In genomic region chr16:28298511-28298878, GRCh38 we compare ENCODE assay signal across 17 cellular contexts. TPM values are rescaled to one million over a fixed set of nuclear protein-coding genes. Genes with fewer than 3 reads are reported as not detected.
DNase-seq lines count a peak whose midpoint lies in the region; ATAC-seq and TF ChIP-seq lines count a peak whose summit lies in the region.
"Had no signal": no experiment of that assay in that cellular context is flagged by ENCODE, and none has a peak within 500 bp of the region (broad histone marks: within the 10 kb centered on the region; RNA-seq: fewer than 3 reads in every experiment).

No MANE protein-coding gene starts in this region.

- H3K27me3 Mint-ChIP-seq in T-cell, result no peaks in the 10 kb centered on the region
- H3K27me3 Mint-ChIP-seq: activated CD8-positive, alpha-beta T cell treated with anti-CD3 and anti-CD28 coated beads for 36 hours had no signal

- CTCF ChIA-PET in HEK293 (lab: Yijun Ruan, JAX) (interaction anchor here (0.6 to 1.8 kb wide), 3 partner anchors 17 to 23 kb away, joined by 3 to 5 read pairs (median 5); no protein-coding TSS in a partner anchor), T-cell (lab: Charles Lee) (interaction anchor here in 1 of 2 donors (0.5 to 1.9 kb wide), 2 partner anchors 21 to 106 kb away, joined by 5 to 7 read pairs; no protein-coding TSS in a partner anchor)

- no peaks in the 10 kb centered on the region for H3K36me3 Mint-ChIP-seq in T-cell

- H3K36me3 ChIP-seq in HEK293 (ENCODE audit: control insufficient read depth in 2 of 2, insufficient read depth in 1 of 2, low read length in 2 of 2), result no peaks in the 10 kb centered on the region
- H3K36me3 ChIP-seq in lung (ENCODE audit: control insufficient read depth in 2 of 2, insufficient read depth in 2 of 2, low read length in 2 of 2), result no peaks in the 10 kb centered on the region

- TF ChIP-seq CTCF in HEK293 (tag by site-specific recombination; IDR thresholded peaks at IDR 0.05) (no peak), lung (IDR thresholded peaks at IDR 0.05; ENCODE audit: control extremely low read depth, extremely low read depth) (no peak)

- H3K4me3 Mint-ChIP-seq in T-cell, result peak overlapping the region in 1 of 3 donors; percentile 63
- H3K4me3 Mint-ChIP-seq: B cell had no signal

- DNase-seq in D341Med (ENCODE audit: low spot score), result peak; percentile 56
- no peak for DNase-seq in T-cell
- peak; percentile 50 for DNase-seq in lung (ENCODE audit: low spot score)
- no peak for DNase-seq in ecto neural progenitor cell (ENCODE audit: low spot score)
- no peak for DNase-seq in NCI-H146 treated with DMSO at 0.1 percent for 48 hours (lab: John Stamatoyannopoulos, UW; ENCODE audit: unreplicated experiment)
- DNase-seq: amniotic stem cell; EL; GM23248; NCI-H187; stimulated activated CD4-positive, alpha-beta T cell treated with anti-CD3 and anti-CD28 coated beads, Interleukin-1b, Interleukin-23, amount 100 ng/mL, for 48 hours had no signal

- no peaks in the 10 kb centered on the region for H3K9me3 Mint-ChIP-seq in T-cell
- H3K9me3 Mint-ChIP-seq: activated CD8-positive, alpha-beta T cell treated with anti-CD3 and anti-CD28 coated beads for 36 hours had no signal

- ATAC-seq in T-cell (replicated peaks in 1 of 4), result no peak
- no peak for ATAC-seq in lung (ENCODE audit: insufficient read depth, low FRiP score)
- no peak for ATAC-seq in HG03095 (IDR thresholded peaks at IDR 0.05; ENCODE audit: unreplicated experiment)
- no peak for ATAC-seq in GM19328 (IDR thresholded peaks at IDR 0.05; ENCODE audit: unreplicated experiment)
- ATAC-seq: sciatic nerve had no signal

- H3K27me3 ChIP-seq in lung (ENCODE audit: control insufficient read depth, insufficient read depth), result no peaks in the 10 kb centered on the region

- H3K27ac ChIP-seq in HEK293 (ENCODE audit: extremely low read depth, low read depth, low read length), result no peak overlapping the region
- no peak overlapping the region for H3K27ac ChIP-seq in lung (ENCODE audit: low read depth in 1 of 2, low read length in 1 of 2)
- H3K27ac ChIP-seq: epithelial cell of prostate, GM23248 had no signal

- H3K4me3 ChIP-seq in HEK293 (ENCODE audit: low read depth, low read length), result no peak overlapping the region
- no peak overlapping the region for H3K4me3 ChIP-seq in lung
- H3K4me3 ChIP-seq: GM23248 had no signal

- POLR2A ChIA-PET in HEK293 (lab: Yijun Ruan, JAX) (no interaction called here), T-cell (lab: Charles Lee) (interaction anchor here (0.5 to 0.7 kb wide), 3 partner anchors 89 to 1315 kb away, joined by 3 to 6 read pairs (median 5); no protein-coding TSS in a partner anchor)

- H3K9me3 ChIP-seq in HEK293 (ENCODE audit: control insufficient read depth, insufficient read depth, low read depth, low read length), result no peaks in the 10 kb centered on the region
- no peaks in the 10 kb centered on the region for H3K9me3 ChIP-seq in lung (ENCODE audit: control insufficient read depth in 2 of 2, insufficient read depth in 1 of 2, low read length in 1 of 2)

- H3K4me1 ChIP-seq in HEK293 (ENCODE audit: control insufficient read depth, insufficient read depth, low read length) (no peaks in the 10 kb centered on the region), lung (ENCODE audit: control insufficient read depth in 2 of 2, insufficient read depth in 2 of 2, low read length in 2 of 2) (peaks cover 0 to 6% of the 10 kb centered on the region in 2 donors)

- peaks cover 73 to 87% (median 82%) of the 10 kb centered on the region in 3 donors for H3K4me1 Mint-ChIP-seq in T-cell

- 69 to 84% methylated on average over 4 of the region's 4 CpGs for whole genome bisulfite sequencing in lung, 2 donors

- H3K27ac Mint-ChIP-seq in T-cell, result peak overlapping the region; percentile 92 to 94
- H3K27ac Mint-ChIP-seq: B cell had no signal

TF ChIP-seq in HEK293, 187 proteins besides CTCF, POLR2A, EP300 and RAD21:
- no peak for TF ChIP-seq IKZF3 (tag by site-specific recombination; IDR thresholded peaks at IDR 0.05)
- no peak for TF ChIP-seq ZNF16 (tag by site-specific recombination; IDR thresholded peaks at IDR 0.05; ENCODE audit: low read depth)
- TF ChIP-seq ZIC2 (tag by site-specific recombination; IDR thresholded peaks at IDR 0.05), result peak; percentile 41; the same call in 1 of the 2 replicates
- no peak for TF ChIP-seq ZNF266 (tag by site-specific recombination; IDR thresholded peaks at IDR 0.05; ENCODE audit: low read depth)
- no peak for TF ChIP-seq ZBTB21 (tag by site-specific recombination; IDR thresholded peaks at IDR 0.05)
- TF ChIP-seq ZNF654 (tag by site-specific recombination; IDR thresholded peaks at IDR 0.05; ENCODE audit: low read depth), result no peak
- TF ChIP-seq PRDM10 (tag by site-specific recombination; IDR thresholded peaks at IDR 0.05), result peak; percentile 39
- TF ChIP-seq ZNF311 (tag by site-specific recombination; IDR thresholded peaks at IDR 0.05; ENCODE audit: borderline replicate concordance), result no peak
- no peak for TF ChIP-seq ZNF174 (tag by site-specific recombination; IDR thresholded peaks at IDR 0.05)
- no peak for TF ChIP-seq PATZ1 (tag by site-specific recombination; IDR thresholded peaks at IDR 0.05)
- no peak for TF ChIP-seq ZBTB8A (tag by site-specific recombination; IDR thresholded peaks at IDR 0.05)
TF ChIP-seq in HEK293: peak in this region for 2.

RNA-seq across cellular contexts. Expression of gene SBK1, which starts 6.2 kb away (rescaled TPM):
- 10 to 100 TPM; 21.8 to 26.3 (median 23.4) TPM for total RNA-seq in T-cell
- 1 to 10 TPM; 2.7 TPM for total RNA-seq in lung
- 1 to 10 TPM in 1 of 2 donors, under 1 TPM in 1; 0.90 to 1.8 TPM for polyA plus RNA-seq in lung
- total RNA-seq: GM23248 had no signal
- polyA plus RNA-seq: GM23248 had no signal

Comparison
In these comparisons a context has a peak if more than half of its experiments do, and no peak if none do; other contexts are left out.
1. DNase-seq: peak in D341Med (single experiment) and lung (single experiment); none in T-cell (0 of 34), ecto neural progenitor cell (single experiment) and NCI-H146 treated with DMSO at 0.1 percent for 48 hours (single experiment).
2. RNA of gene SBK1, which starts 6.2 kb away (total RNA-seq): 21.8 to 26.3 TPM in T-cell; 2.7 TPM in lung; every median in the first group is over 4 times any median in the second.